30 cellular contexts compared by ENCODE assay signal in genomic region chr1:24119489-24119858, GRCh38. TPM values are rescaled to one million over a fixed set of nuclear protein-coding genes. Genes with fewer than 3 reads are reported as not detected.
DNase-seq lines count a peak whose midpoint lies in the region; ATAC-seq, FAIRE-seq and TF ChIP-seq lines count a peak whose summit lies in the region.
"Had no signal": no experiment of that assay in that cellular context is flagged by ENCODE, and none has a peak within 500 bp of the region (broad histone marks: within the 10 kb centered on the region; RNA-seq: fewer than 3 reads in every experiment).

No MANE protein-coding gene starts in this region.

- H3K27ac ChIP-seq in C4-2B (peak overlapping the region; percentile 77), RWPE1 (peak overlapping the region; percentile 98), epithelial cell of prostate (peak overlapping the region; percentile 85), pancreas (peak overlapping the region; percentile 83 to 91 (median 85))

- no peaks in the 10 kb centered on the region for H3K4me1 Mint-ChIP-seq in activated naive CD8-positive, alpha-beta T cell treated with anti-CD3 and anti-CD28 coated beads, Interleukin-2, amount 50 U/mL, for 24 hours
- H3K4me1 Mint-ChIP-seq: stimulated activated naive CD8-positive, alpha-beta T cell treated with anti-CD3 and anti-CD28 coated beads, Interleukin-15, amount 100 ng/mL, for 72 hours; T-helper 17 cell had no signal

- H3K4me3 ChIP-seq in pancreas = no peak overlapping the region
- H3K4me3 ChIP-seq: lung, tibial nerve had no signal

- no peak overlapping the region for H3K4me3 Mint-ChIP-seq in activated naive CD8-positive, alpha-beta T cell treated with anti-CD3 and anti-CD28 coated beads, Interleukin-2, amount 50 U/mL, for 24 hours
- H3K4me3 Mint-ChIP-seq: activated CD8-positive, alpha-beta T cell treated with anti-CD3 and anti-CD28 coated beads for 36 hours; activated naive CD4-positive, alpha-beta T cell treated with anti-CD3 and anti-CD28 coated beads for 36 hours; activated T-helper 1 cell treated with anti-CD3 and anti-CD28 coated beads, Interleukin-12 subunit alpha, Interleukin-12 subunit beta, Interleukin-2, Interleukin-4 antibody, amounts not matched to agents 30 ng/mL and 10 ng/mL and 1 ng/mL, durations not matched to agents 14 hours and 24 hours and 36 hours; nephron progenitor cell; stimulated activated naive CD8-positive, alpha-beta T cell treated with anti-CD3 and anti-CD28 coated beads, Interleukin-15, amount 100 ng/mL, for 72 hours; T-helper 17 cell had no signal

- DNase-seq in RWPE1 (ENCODE audit: low spot score) (no peak), epithelial cell of prostate (ENCODE audit: low read depth, low spot score) (no peak), pancreas (peak in 5 of 6 donors; percentile 55 to 85 (median 71)), T-helper 9 cell (no peak), NAMALWA (ENCODE audit: low spot score) (no peak), NCI-H128 (lab: John Stamatoyannopoulos, UW; ENCODE audit: unreplicated experiment) (no peak)
- DNase-seq in activated naive CD8-positive, alpha-beta T cell treated with anti-CD3 and anti-CD28 coated beads, Interleukin-2, amount 50 U/mL, for 24 hours = no peak
- DNase-seq: ACHN; activated CD8-positive, alpha-beta memory T cell treated with anti-CD3 and anti-CD28 coated beads, Interleukin-2, amount 50 U/mL, for 48 hours; activated CD8-positive, alpha-beta T cell treated with anti-CD3 and anti-CD28 coated beads for 36 hours; activated naive CD4-positive, alpha-beta T cell treated with anti-CD3 and anti-CD28 coated beads for 36 hours; amniotic stem cell; BE2C; effector memory CD4-positive, alpha-beta T cell; EL; Kasumi-1; MV-4-11; NCI-H1694 treated with DMSO at 0.1 percent for 48 hours; nephron progenitor cell; stimulated activated naive CD8-positive, alpha-beta T cell treated with anti-CD3 and anti-CD28 coated beads, Interleukin-15, amount 100 ng/mL, for 72 hours; T-helper 17 cell had no signal

- POLR2A ChIA-PET in RWPE1 (lab: Yijun Ruan, JAX; ENCODE audit: low non-redundant PET) = no interaction called here

- TF ChIP-seq CTCF in C4-2B (conservative IDR thresholded peaks at IDR 0.05) (no peak), RWPE1 (conservative IDR thresholded peaks at IDR 0.05; ENCODE audit: low read depth) (no peak), pancreas (IDR thresholded peaks at IDR 0.05) (no peak)

- intact Hi-C loops in pancreas (cut with DNase I) = no loop called here

- no peak for FAIRE-seq in pancreas (lab: Jason Lieb, UNC)
- FAIRE-seq: colon, kidney had no signal

- 23 to 30% methylated on average over 5 of the region's 5 CpGs for WGBS in pancreas, 2 donors

- peaks cover 0 to 13% (median 0%) of the 10 kb centered on the region in 3 donors for H3K36me3 ChIP-seq in pancreas
- H3K36me3 ChIP-seq: BE2C, tibial nerve had no signal

- H3K9me3 ChIP-seq in pancreas = no peaks in the 10 kb centered on the region
- H3K9me3 ChIP-seq: BE2C, tibial nerve had no signal

- no peaks in the 10 kb centered on the region for H3K27me3 ChIP-seq in pancreas
- H3K27me3 ChIP-seq: BE2C had no signal

- H3K27me3 Mint-ChIP-seq in activated naive CD8-positive, alpha-beta T cell treated with anti-CD3 and anti-CD28 coated beads, Interleukin-2, amount 50 U/mL, for 24 hours = peaks cover 4% of the 10 kb centered on the region
- H3K27me3 Mint-ChIP-seq: stimulated activated naive CD8-positive, alpha-beta T cell treated with anti-CD3 and anti-CD28 coated beads, Interleukin-15, amount 100 ng/mL, for 72 hours had no signal

- CTCF ChIA-PET in RWPE1 (lab: Yijun Ruan, JAX) = no interaction called here

- H3K4me1 ChIP-seq in pancreas = peaks cover 49 to 62% (median 55%) of the 10 kb centered on the region in 3 donors
- H3K4me1 ChIP-seq: BE2C had no signal

- no peaks in the 10 kb centered on the region for H3K36me3 Mint-ChIP-seq in activated naive CD8-positive, alpha-beta T cell treated with anti-CD3 and anti-CD28 coated beads, Interleukin-2, amount 50 U/mL, for 24 hours (ENCODE audit: low read depth)

- peak; percentile 26 to 46 (median 40) for ATAC-seq in pancreas
- ATAC-seq in activated naive CD8-positive, alpha-beta T cell treated with anti-CD3 and anti-CD28 coated beads, Interleukin-2, amount 50 U/mL, for 24 hours = no peak
- ATAC-seq: activated CD8-positive, alpha-beta T cell treated with anti-CD3 and anti-CD28 coated beads for 36 hours; stimulated activated naive CD8-positive, alpha-beta T cell treated with anti-CD3 and anti-CD28 coated beads, Interleukin-15, amount 100 ng/mL, for 72 hours; T-helper 17 cell had no signal

- no peak overlapping the region for H3K27ac Mint-ChIP-seq in activated naive CD8-positive, alpha-beta T cell treated with anti-CD3 and anti-CD28 coated beads, Interleukin-2, amount 50 U/mL, for 24 hours
- H3K27ac Mint-ChIP-seq: activated CD8-positive, alpha-beta T cell treated with anti-CD3 and anti-CD28 coated beads for 36 hours; activated naive CD4-positive, alpha-beta T cell treated with anti-CD3 and anti-CD28 coated beads for 36 hours; activated T-helper 1 cell treated with anti-CD3 and anti-CD28 coated beads, Interleukin-12 subunit alpha, Interleukin-12 subunit beta, Interleukin-2, Interleukin-4 antibody, amounts not matched to agents 30 ng/mL and 10 ng/mL and 1 ng/mL, durations not matched to agents 14 hours and 24 hours and 36 hours; nephron progenitor cell; stimulated activated naive CD8-positive, alpha-beta T cell treated with anti-CD3 and anti-CD28 coated beads, Interleukin-15, amount 100 ng/mL, for 72 hours; T-helper 17 cell had no signal

- no peaks in the 10 kb centered on the region for H3K9me3 Mint-ChIP-seq in activated naive CD8-positive, alpha-beta T cell treated with anti-CD3 and anti-CD28 coated beads, Interleukin-2, amount 50 U/mL, for 24 hours
- H3K9me3 Mint-ChIP-seq: activated CD8-positive, alpha-beta T cell treated with anti-CD3 and anti-CD28 coated beads for 36 hours; activated naive CD4-positive, alpha-beta T cell treated with anti-CD3 and anti-CD28 coated beads for 36 hours; activated T-helper 1 cell treated with anti-CD3 and anti-CD28 coated beads, Interleukin-12 subunit alpha, Interleukin-12 subunit beta, Interleukin-2, Interleukin-4 antibody, amounts not matched to agents 30 ng/mL and 10 ng/mL and 1 ng/mL, durations not matched to agents 14 hours and 24 hours and 36 hours; nephron progenitor cell; stimulated activated naive CD8-positive, alpha-beta T cell treated with anti-CD3 and anti-CD28 coated beads, Interleukin-15, amount 100 ng/mL, for 72 hours had no signal

RNA-seq across cellular contexts. Expression of gene MYOM3, which starts 7.5 kb away (rescaled TPM):
- 1 to 10 TPM in 2 of 6 donors, under 1 TPM in 4; 0.38 to 1.7 (median 0.79) TPM for total RNA-seq in pancreas
- 1 to 10 TPM in 1 of 2 donors, under 1 TPM in 1; 0.77 to 1.2 TPM for polyA plus RNA-seq in pancreas
- total RNA-seq: activated CD8-positive, alpha-beta T cell treated with anti-CD3 and anti-CD28 coated beads for 36 hours; activated naive CD4-positive, alpha-beta T cell treated with anti-CD3 and anti-CD28 coated beads for 36 hours; activated T-helper 1 cell treated with anti-CD3 and anti-CD28 coated beads, Interleukin-12 subunit alpha, Interleukin-12 subunit beta, Interleukin-2, Interleukin-4 antibody, amounts not matched to agents 30 ng/mL and 10 ng/mL and 1 ng/mL, durations not matched to agents 14 hours and 24 hours and 36 hours; fibroblast of villous mesenchyme; osteocyte; T-helper 17 cell had no signal

RNA-seq across cellular contexts. Expression of gene IL22RA1, which starts 23.5 kb away (rescaled TPM):
- 100 to 1,000 TPM in 4 of 6 donors, 10 to 100 TPM in 2; 62.5 to 164 (median 123) TPM for total RNA-seq in pancreas
- 10 to 100 TPM; 68.8 to 87.5 TPM for polyA plus RNA-seq in pancreas
- total RNA-seq: activated CD8-positive, alpha-beta T cell treated with anti-CD3 and anti-CD28 coated beads for 36 hours; activated naive CD4-positive, alpha-beta T cell treated with anti-CD3 and anti-CD28 coated beads for 36 hours; activated T-helper 1 cell treated with anti-CD3 and anti-CD28 coated beads, Interleukin-12 subunit alpha, Interleukin-12 subunit beta, Interleukin-2, Interleukin-4 antibody, amounts not matched to agents 30 ng/mL and 10 ng/mL and 1 ng/mL, durations not matched to agents 14 hours and 24 hours and 36 hours; epithelial cell of proximal tubule; fibroblast of villous mesenchyme; osteocyte; T-helper 17 cell; tibial nerve had no signal

Comparison
In these comparisons a context has a peak if more than half of its experiments do, and no peak if none do; other contexts are left out.
1. DNase-seq: peak in pancreas (5 of 6); none in RWPE1 (single experiment), epithelial cell of prostate (single experiment), T-helper 9 cell (single experiment), NAMALWA (single experiment), NCI-H128 (single experiment) and activated naive CD8-positive, alpha-beta T cell treated with anti-CD3 and anti-CD28 coated beads, Interleukin-2, amount 50 U/mL, for 24 hours (single experiment).
2. Peak in every context shown above with its lines, with median percentiles within 50 percentile points of each other: H3K27ac ChIP-seq.